In genomic region chr14:90815817-90816662, GRCh38 we compare ENCODE assay signal across 8 cellular contexts. TPM values are rescaled to one million over a fixed set of nuclear protein-coding genes. Genes with fewer than 3 reads are reported as not detected.
A peak's percentile ranks its signal among the peaks of the same experiment; 100 is the strongest.
DNase-seq lines count a peak whose midpoint lies in the region; ATAC-seq, FAIRE-seq and TF ChIP-seq lines count a peak whose summit lies in the region.

TTC7B (minus strand) TSS chr14:90816430; CDS start chr14:90816295, 135 bp downstream.

- ATAC-seq in GM19043 (IDR thresholded peaks at IDR 0.05; ENCODE audit: low read depth, unreplicated experiment), result peak; percentile 50
- no peak for ATAC-seq in HG02938 (IDR thresholded peaks at IDR 0.05; ENCODE audit: unreplicated experiment)

- no peak for TF ChIP-seq POLR2A in endothelial cell of umbilical vein (IDR thresholded peaks at IDR 0.05; ENCODE audit: low read depth, low read length)

- WGBS in thymus, result 2% methylated on average over 111 of the region's 111 CpGs

- peak within 1 kb of the TSS; percentile 78 for H3K27ac ChIP-seq in C4-2B
- H3K27ac ChIP-seq in HUES48 (ENCODE audit: low read depth, low read length), result no peak within 1 kb of the TSS
- H3K27ac ChIP-seq in endothelial cell of umbilical vein (ENCODE audit: insufficient read depth, low read depth, low read length), result peak within 1 kb of the TSS; percentile 41
- no peak within 1 kb of the TSS for H3K27ac ChIP-seq in thymus (ENCODE audit: low read depth)

- H2AFZ ChIP-seq in endothelial cell of umbilical vein (ENCODE audit: low read depth, low read length), result peak within 1 kb of the TSS; percentile 69

- H3K9me3 ChIP-seq in HUES48 (ENCODE audit: control insufficient read depth, insufficient read depth, low read length) (no peaks in the 10 kb centered on the region), endothelial cell of umbilical vein (replicated peaks; ENCODE audit: control insufficient read depth, insufficient read depth, low read length) (no peaks in the 10 kb centered on the region), thymus (ENCODE audit: control insufficient read depth) (no peaks in the 10 kb centered on the region)

- POLR2A ChIA-PET in endothelial cell of umbilical vein (lab: Charles Lee), result no interaction called here

- H3K4me3 ChIP-seq in HUES48 (ENCODE audit: low read depth, low read length) (peak within 1 kb of the TSS; percentile 69), endothelial cell of umbilical vein (replicated peaks in 1 of 3; ENCODE audit: insufficient read depth in 1 of 3, low read depth in 1 of 3, low read length in 3 of 3) (peak within 1 kb of the TSS; percentile 70 to 95 (median 94)), thymus (ENCODE audit: low read length) (peak within 1 kb of the TSS; percentile 68)

- H3K4me2 ChIP-seq in endothelial cell of umbilical vein (ENCODE audit: insufficient read depth, low read length), result peak within 1 kb of the TSS; percentile 99

- H3K27me3 ChIP-seq in HUES48 (ENCODE audit: control insufficient read depth, insufficient read depth, low read length) (peaks cover 12% of the 10 kb centered on the region; the same call in 1 of the 2 replicates), endothelial cell of umbilical vein (ENCODE audit: control insufficient read depth in 2 of 2, insufficient read depth in 2 of 2, low read length in 2 of 2) (no peaks in the 10 kb centered on the region), thymus (ENCODE audit: control insufficient read depth, insufficient read depth) (peaks cover 9% of the 10 kb centered on the region)

- CTCF ChIA-PET in endothelial cell of umbilical vein (lab: Charles Lee), result interaction anchor here (0.7 to 2.7 kb wide), 16 partner anchors 9 to 527 kb away, joined by 3 to 47 read pairs (median 6); no protein-coding TSS in a partner anchor

- no peaks in the 10 kb centered on the region for H4K20me1 ChIP-seq in endothelial cell of umbilical vein (replicated peaks; ENCODE audit: control insufficient read depth, extremely low read depth, insufficient read depth, low read length)

- DNase-seq in activated CD4-positive, CD25-positive, alpha-beta regulatory T cell treated with anti-CD3 and anti-CD28 coated beads, Interleukin-2, amount 50 U/mL, for 72 hours, result peak; percentile 49
- DNase-seq in endothelial cell of umbilical vein (ENCODE audit: low read depth, low spot score) (no peak), midbrain (lab: John Stamatoyannopoulos, UW) (peak; percentile 29)

- H3K9me1 ChIP-seq in endothelial cell of umbilical vein (replicated peaks; ENCODE audit: control insufficient read depth, extremely low read depth, insufficient read depth, low read length), result no peaks in the 10 kb centered on the region

- no TSS peak for BruUV-seq in endothelial cell of umbilical vein (replicated peaks; lab: Mats Ljungman, UMichigan)

- H3K4me1 ChIP-seq in HUES48 (ENCODE audit: control insufficient read depth, insufficient read depth, low read length) (no peaks in the 10 kb centered on the region), endothelial cell of umbilical vein (ENCODE audit: control insufficient read depth, extremely low read depth, insufficient read depth, low read length) (peaks cover 9% of the 10 kb centered on the region), thymus (ENCODE audit: control insufficient read depth, insufficient read depth, low read length) (no peaks in the 10 kb centered on the region)

- intact Hi-C loops in endothelial cell of umbilical vein (cut with micrococcal nuclease), result loop anchor here (1.0 to 5.0 kb wide), 5 partner anchors 10 to 514 kb away; no protein-coding TSS in a partner anchor

- H3K79me2 ChIP-seq in endothelial cell of umbilical vein (ENCODE audit: control insufficient read depth, insufficient read depth, low read length), result peaks cover 46% of the 10 kb centered on the region

- no peak for FAIRE-seq in endothelial cell of umbilical vein (lab: Jason Lieb, UNC)

- H3K36me3 ChIP-seq in HUES48 (ENCODE audit: control insufficient read depth, insufficient read depth, low read length) (no peaks in the 10 kb centered on the region), endothelial cell of umbilical vein (ENCODE audit: control insufficient read depth in 2 of 2, extremely low read depth in 1 of 2, insufficient read depth in 2 of 2, low read length in 2 of 2) (no peaks in the 10 kb centered on the region), thymus (ENCODE audit: control insufficient read depth, insufficient read depth) (no peaks in the 10 kb centered on the region)

- dilution Hi-C loops in endothelial cell of umbilical vein (cut with MboI; ENCODE audit: extremely low pct_ligation_motif_present, low sequenced_read_pairs), result no loop called here

- H3K9ac ChIP-seq in HUES48 (ENCODE audit: low read depth, low read length) (peak within 1 kb of the TSS; percentile 48; the same call in 1 of the 2 replicates), endothelial cell of umbilical vein (replicated peaks; ENCODE audit: extremely low read depth, insufficient read depth, low read length) (peak within 1 kb of the TSS; percentile 81)

- TF ChIP-seq CTCF in C4-2B (conservative IDR thresholded peaks at IDR 0.05) (peak; percentile 68), endothelial cell of umbilical vein (IDR thresholded peaks at IDR 0.05; ENCODE audit: extremely low read depth in 1 of 2, insufficient read depth in 1 of 2, low read depth in 1 of 2, low read length in 2 of 2) (peak in 1 of 2 donors; percentile 47)

TF ChIP-seq in endothelial cell of umbilical vein, 7 proteins besides CTCF, POLR2A, EP300 and RAD21:
- no peak for TF ChIP-seq POLR2AphosphoS5 (IDR thresholded peaks at IDR 0.05; ENCODE audit: insufficient read depth, low read depth, low read length)
- TF ChIP-seq GATA2 (IDR thresholded peaks at IDR 0.05; ENCODE audit: insufficient read depth, insufficient read length, low read depth, low read length), result no peak
- TF ChIP-seq EZH2 (IDR thresholded peaks at IDR 0.05; ENCODE audit: borderline replicate concordance, low read depth, low read length, severe bottlenecking), result no peak
- no peak for TF ChIP-seq JUN (IDR thresholded peaks at IDR 0.05; ENCODE audit: borderline replicate concordance, insufficient read depth, insufficient read length, low read depth)
- no peak for TF ChIP-seq MAX (IDR thresholded peaks at IDR 0.05; ENCODE audit: insufficient read depth, insufficient read length)
- TF ChIP-seq MYC (IDR thresholded peaks at IDR 0.05; ENCODE audit: low read depth, low read length), result no peak
TF ChIP-seq in endothelial cell of umbilical vein: peak in this region for 0.

RNA-seq across cellular contexts. Expression of gene TTC7B, which starts in this region (rescaled TPM):
- total RNA-seq in endothelial cell of umbilical vein, result 76.5 and 86.4 TPM in 2 replicates
- polyA plus RNA-seq in endothelial cell of umbilical vein (46.8 and 65.5 TPM in 2 replicates), thymus (5.6 TPM)
- 60.3 and 66.3 TPM in 2 replicates for polyA plus RNA-seq in endothelial cell of umbilical vein (2011; cell fraction: cytosol; rRNA removed)
- 58.0 and 60.5 TPM in 2 replicates for polyA plus RNA-seq in endothelial cell of umbilical vein (2011; cell fraction: nucleus; rRNA removed)
- polyA plus RNA-seq in endothelial cell of umbilical vein (2012), result 48.9 and 51.3 TPM in 2 replicates
- 92.1 and 99.3 TPM in 2 replicates for polyA minus RNA-seq in endothelial cell of umbilical vein
- polyA minus RNA-seq in endothelial cell of umbilical vein (2011; cell fraction: cytosol; rRNA and poly(A)+ RNA removed), result 15.5 TPM
- 113 and 116 TPM in 2 replicates for polyA minus RNA-seq in endothelial cell of umbilical vein (2011; cell fraction: nucleus; rRNA and poly(A)+ RNA removed)

Comparison
In these comparisons a context has a peak if more than half of its experiments do, and no peak if none do; other contexts are left out.
1. H3K27ac ChIP-seq: peak in C4-2B (single experiment) and endothelial cell of umbilical vein (single experiment); none in HUES48 (single experiment) and thymus (single experiment).
2. Peak in every context shown above with its lines, with median percentiles within 50 percentile points of each other: H3K4me3 ChIP-seq.